11 cellular contexts compared by ENCODE assay signal in genomic region chrX:72943819-72944169, GRCh38. TPM values are rescaled to one million over a fixed set of nuclear protein-coding genes. Genes with fewer than 3 reads are reported as not detected.
A peak's percentile ranks its signal among the peaks of the same experiment; 100 is the strongest.
DNase-seq lines count a peak whose midpoint lies in the region; ATAC-seq, FAIRE-seq and TF ChIP-seq lines count a peak whose summit lies in the region.
"Not testable (repeated sequence)": the region's sequence is repeated elsewhere in the genome, so short reads cannot be mapped to it uniquely, and the experiment has no call there.
"Had no signal": no experiment of that assay in that cellular context is flagged by ENCODE, and none has a peak within 500 bp of the region (broad histone marks: within the 10 kb centered on the region; RNA-seq: fewer than 3 reads in every experiment).

A gene with protein sequence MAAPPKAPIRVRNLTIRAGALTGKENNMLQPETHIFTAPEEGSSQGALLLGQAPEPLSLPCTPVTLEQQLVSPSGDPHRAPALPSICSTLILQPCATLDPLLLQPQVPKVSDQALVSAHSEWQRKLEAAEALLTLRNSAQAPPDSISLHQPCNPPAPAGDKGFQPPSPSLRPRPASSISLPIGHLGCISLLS (minus strand): TSS chrX:72943837. CDS start chrX:72875694, 68,143 bp downstream.

- H3K36me3 Mint-ChIP-seq in GM23338 (ENCODE audit: low read depth); activated T-helper 17 cell treated with anti-CD3 and anti-CD28 coated beads, Interleukin-2, amount 50 U/mL, for 72 hours (ENCODE audit: low read depth): not testable (repeated sequence)

- not testable (repeated sequence) for H3K4me1 ChIP-seq in GM23338 (ENCODE audit: insufficient read depth)

- H3K4me3 Mint-ChIP-seq in GM23338; activated T-helper 17 cell treated with anti-CD3 and anti-CD28 coated beads, Interleukin-2, amount 50 U/mL, for 72 hours: not testable (repeated sequence)

- not testable (repeated sequence) for H3K4me3 ChIP-seq in GM23338

- not testable (repeated sequence) for H3K4me2 ChIP-seq in GM23338

- not testable (repeated sequence) for TF ChIP-seq CTCF in GM23338 (conservative IDR thresholded peaks at IDR 0.05; ENCODE audit: low read depth in 2 of 2)

- not testable (repeated sequence) for H3F3A ChIP-seq in GM23338 (replicated peaks; ENCODE audit: low read depth)

- H4K20me1 ChIP-seq in GM23338 (replicated peaks; ENCODE audit: insufficient read depth), result not testable (repeated sequence)

- H3K36me3 ChIP-seq in GM23338 (ENCODE audit: insufficient read depth), result not testable (repeated sequence)

- not testable (repeated sequence) for H3K9me3 Mint-ChIP-seq in GM23338; activated T-helper 17 cell treated with anti-CD3 and anti-CD28 coated beads, Interleukin-2, amount 50 U/mL, for 72 hours

- not testable (repeated sequence) for H3K27me3 Mint-ChIP-seq in GM23338 (ENCODE audit: insufficient read depth, low read depth, poor library complexity); activated T-helper 17 cell treated with anti-CD3 and anti-CD28 coated beads, Interleukin-2, amount 50 U/mL, for 72 hours

- not testable (repeated sequence) for H3K79me2 ChIP-seq in GM23338 (replicated peaks; ENCODE audit: insufficient read depth)

- peak; percentile 99 for FAIRE-seq in islet of Langerhans (lab: Jason Lieb, UNC)

- DNase-seq in GM23338 (ENCODE audit: low spot score); stimulated activated naive CD8-positive, alpha-beta T cell treated with anti-CD3 and anti-CD28 coated beads, Interleukin-15, Interleukin-2, amounts not matched to agents 100 U/mL and 50 U/mL, for 24 hours: not testable (repeated sequence)

- not testable (repeated sequence) for H2AFZ ChIP-seq in GM23338

- peak; percentile 77 for ATAC-seq in GM18517 (IDR thresholded peaks at IDR 0.05; ENCODE audit: unreplicated experiment)
- ATAC-seq in GM19452 (IDR thresholded peaks at IDR 0.05; ENCODE audit: unreplicated experiment), result peak; percentile 77
- ATAC-seq in GM23338, result peak; percentile 90
- ATAC-seq in HG03064 (IDR thresholded peaks at IDR 0.05; ENCODE audit: low read depth, unreplicated experiment), result peak; percentile 71
- ATAC-seq in HG03521 (IDR thresholded peaks at IDR 0.05; ENCODE audit: unreplicated experiment), result peak; percentile 84
- peak; percentile 81 for ATAC-seq in activated T-helper 17 cell treated with anti-CD3 and anti-CD28 coated beads, Interleukin-2, amount 50 U/mL, for 72 hours (replicated peaks)
- peak; percentile 73 for ATAC-seq in stimulated activated naive CD8-positive, alpha-beta T cell treated with anti-CD3 and anti-CD28 coated beads, Interleukin-15, Interleukin-2, amounts not matched to agents 100 U/mL and 50 U/mL, for 24 hours

- not testable (repeated sequence) for H3K27ac ChIP-seq in GM23338 (ENCODE audit: low read depth)

- H3K4me1 Mint-ChIP-seq in GM23338; activated T-helper 17 cell treated with anti-CD3 and anti-CD28 coated beads, Interleukin-2, amount 50 U/mL, for 72 hours: not testable (repeated sequence)

- H3K27me3 ChIP-seq in GM23338 (ENCODE audit: insufficient read depth), result not testable (repeated sequence)

- H3K9me2 ChIP-seq in GM23338 (ENCODE audit: insufficient read depth), result not testable (repeated sequence)

- H3K27ac Mint-ChIP-seq in GM23338; activated T-helper 17 cell treated with anti-CD3 and anti-CD28 coated beads, Interleukin-2, amount 50 U/mL, for 72 hours: not testable (repeated sequence)

RNA-seq across cellular contexts. Expression of the gene that starts here (rescaled TPM):
- not detected in 2 replicates for total RNA-seq in GM23338 (2014; rRNA removed; shearing (Covaris generic))
- polyA plus RNA-seq in GM23338 (2016; fragmentation: Nextera tagmentation; extraction: Ambion mirVana), result not detected in 2 replicates
- under 1 TPM in 1 of 2 donors, not detected in 1; 0.37 TPM for total RNA-seq in activated T-helper 17 cell treated with anti-CD3 and anti-CD28 coated beads, Interleukin-2, amount 50 U/mL, for 72 hours
- total RNA-seq: activated T-helper 1 cell treated with anti-CD3 and anti-CD28 coated beads, Interleukin-12 subunit alpha, Interleukin-12 subunit beta, Interleukin-2, Interleukin-4 antibody, amounts not matched to agents 30 ng/mL and 10 ng/mL and 1 ng/mL, durations not matched to agents 14 hours and 24 hours and 36 hours; liver; OCI-LY7 had no signal
- polyA plus RNA-seq: liver had no signal

Comparison
In these comparisons a context has a peak if more than half of its experiments do, and no peak if none do; other contexts are left out.
1. Peak in ATAC-seq in GM23338; RNA of the gene not detected or under 1 TPM.
2. Peak in ATAC-seq in activated T-helper 17 cell treated with anti-CD3 and anti-CD28 coated beads, Interleukin-2, amount 50 U/mL, for 72 hours; RNA of the gene not detected or under 1 TPM.